Comparison of ENCODE assay signal across 1 cellular context in genomic region chr10:126061526-126061925, GRCh38.
TF ChIP-seq lines count a peak whose summit lies in the region.

No MANE protein-coding gene starts in this region.

TF ChIP-seq in SK-N-SH, 30 proteins besides CTCF, POLR2A, EP300 and RAD21 (continued from another document):
- TF ChIP-seq POLR2AphosphoS5 (IDR thresholded peaks at IDR 0.05; ENCODE audit: low read depth, low read length) (no peak), TAF1 (IDR thresholded peaks at IDR 0.05; ENCODE audit: borderline replicate concordance, low read depth, low read length) (no peak), FOSL2 (IDR thresholded peaks at IDR 0.05; ENCODE audit: borderline replicate concordance, low read depth) (no peak), JUND (IDR thresholded peaks at IDR 0.05) (no peak), MEF2A (IDR thresholded peaks at IDR 0.05; ENCODE audit: borderline replicate concordance, low read depth) (no peak), USF1 (IDR thresholded peaks at IDR 0.05; ENCODE audit: borderline replicate concordance, low read depth) (no peak), PBX3 (IDR thresholded peaks at IDR 0.05) (no peak)
